Comparison of ENCODE assay signal across 21 cellular contexts in genomic region chr16:69485816-69486215, GRCh38.
DNase-seq lines count a peak whose midpoint lies in the region; ATAC-seq and TF ChIP-seq lines count a peak whose summit lies in the region.
"Had no signal": no experiment of that assay in that cellular context is flagged by ENCODE, and none has a peak within 500 bp of the region (broad histone marks: within the 10 kb centered on the region; RNA-seq: fewer than 3 reads in every experiment).

No MANE protein-coding gene starts in this region.

- ATAC-seq in IMR-90 (ENCODE audit: low read depth) (peak; percentile 35; the same call in 1 of the 2 replicates), GM21576 (IDR thresholded peaks at IDR 0.05; ENCODE audit: unreplicated experiment) (no peak)
- ATAC-seq: A549 had no signal

- H3K4me1 Mint-ChIP-seq in neural crest cell = no peaks in the 10 kb centered on the region
- H3K4me1 Mint-ChIP-seq: CD8-positive, alpha-beta memory T cell had no signal

- H3K36me3 ChIP-seq in IMR-90 (ENCODE audit: control insufficient read depth, insufficient read depth, low read length) (no peaks in the 10 kb centered on the region), sigmoid colon (no peaks in the 10 kb centered on the region)
- H3K36me3 ChIP-seq: BE2C; BLaER1 treated with 17β-estradiol and CSF1 and Interleukin-3, amounts not matched to agents 10 nM and 100 nM had no signal

- H3K14ac ChIP-seq in IMR-90 (replicated peaks; ENCODE audit: low read depth, low read length) = peak overlapping the region; percentile 25; the same call in 1 of the 2 replicates

- H2BK20ac ChIP-seq in IMR-90 (ENCODE audit: low read depth, low read length) = peak overlapping the region; percentile 48; the same call in 1 of the 2 replicates

- no peaks in the 10 kb centered on the region for H3K79me1 ChIP-seq in IMR-90 (ENCODE audit: low read depth in 1 of 2, low read length in 2 of 2)

- dilution Hi-C loops in IMR-90 (cut with HindIII; ENCODE audit: low sequenced_read_pairs, unreplicated experiment) = no loop called here

- peak overlapping the region; percentile 49 for H2BK5ac ChIP-seq in IMR-90 (ENCODE audit: low read depth, low read length, poor library complexity, severe bottlenecking)

- H2BK15ac ChIP-seq in IMR-90 (ENCODE audit: low read depth, low read length) = no peak overlapping the region

- H3K9me3 Mint-ChIP-seq in neural crest cell = no peaks in the 10 kb centered on the region
- H3K9me3 Mint-ChIP-seq: CD4-positive, alpha-beta T cell; CD8-positive, alpha-beta memory T cell had no signal

- H2AK9ac ChIP-seq in IMR-90 (replicated peaks; ENCODE audit: low read depth, low read length, poor library complexity) = no peak overlapping the region

- no peaks in the 10 kb centered on the region for H3K27me3 Mint-ChIP-seq in neural crest cell (ENCODE audit: low read depth)
- H3K27me3 Mint-ChIP-seq: CD4-positive, alpha-beta T cell had no signal

- H3K9ac ChIP-seq in IMR-90 (ENCODE audit: low read depth, low read length) = no peak overlapping the region
- H3K9ac ChIP-seq: BLaER1 treated with 17β-estradiol and CSF1 and Interleukin-3, amounts not matched to agents 10 nM and 100 nM; GM23248 had no signal

- TF ChIP-seq RAD21 in IMR-90 (IDR thresholded peaks at IDR 0.05; ENCODE audit: low read length) = no peak

- intact Hi-C loops in IMR-90 (cut with micrococcal nuclease) (no loop called here), sigmoid colon (cut with DNase I) (no loop called here)

- H3K4me3 ChIP-seq in IMR-90 (ENCODE audit: insufficient read depth, low read depth, low read length) (no peak overlapping the region), sigmoid colon (no peak overlapping the region)
- H3K4me3 ChIP-seq: A549; BLaER1 treated with 17β-estradiol and CSF1 and Interleukin-3, amounts not matched to agents 10 nM and 100 nM; GM23248 had no signal

- H3K4me1 ChIP-seq in IMR-90 (ENCODE audit: control insufficient read depth, insufficient read depth, low read length) (peaks cover 18% of the 10 kb centered on the region), sigmoid colon (peaks cover 0 to 13% (median 4%) of the 10 kb centered on the region in 4 donors)

- H3K4ac ChIP-seq in IMR-90 (ENCODE audit: low read depth, low read length) = peak overlapping the region; percentile 62

- peak overlapping the region; percentile 17; the same call in 1 of the 2 replicates for H4K91ac ChIP-seq in IMR-90 (ENCODE audit: insufficient read depth, low read depth, low read length)

- H3K4me3 Mint-ChIP-seq in neural crest cell = no peak overlapping the region
- H3K4me3 Mint-ChIP-seq: CD4-positive, alpha-beta T cell; CD8-positive, alpha-beta memory T cell had no signal

- no peak overlapping the region for H2AFZ ChIP-seq in IMR-90 (replicated peaks; ENCODE audit: low read length, poor library complexity)
- H2AFZ ChIP-seq: GM23248 had no signal

- TF ChIP-seq CTCF in IMR-90 (conservative IDR thresholded peaks at IDR 0.05; ENCODE audit: low read depth, low read length) (no peak), neural crest cell (conservative IDR thresholded peaks at IDR 0.05) (no peak), sigmoid colon (IDR thresholded peaks at IDR 0.05) (no peak)

- peaks cover 15% of the 10 kb centered on the region for H3K9me1 ChIP-seq in IMR-90 (ENCODE audit: insufficient read depth, low read length)

- no TSS peak for BruUV-seq in IMR-90 (replicated peaks; lab: Mats Ljungman, UMichigan)

- H3K4me2 ChIP-seq in IMR-90 (ENCODE audit: low read depth, low read length) = no peak overlapping the region
- H3K4me2 ChIP-seq: A549; BLaER1 treated with 17β-estradiol and CSF1 and Interleukin-3, amounts not matched to agents 10 nM and 100 nM had no signal

- in situ Hi-C loops in IMR-90 (cut with MboI; ENCODE audit: low sequenced_read_pairs) = no loop called here

- H3K27me3 ChIP-seq in IMR-90 (ENCODE audit: control insufficient read depth, insufficient read depth, low read length) (no peaks in the 10 kb centered on the region), sigmoid colon (no peaks in the 10 kb centered on the region)
- H3K27me3 ChIP-seq: BE2C had no signal

- H3K56ac ChIP-seq in IMR-90 (ENCODE audit: extremely low read depth, insufficient read depth, low read length) = no peak overlapping the region

- peak overlapping the region; percentile 30; the same call in 1 of the 2 replicates for H4K5ac ChIP-seq in IMR-90 (ENCODE audit: low read depth, low read length)

- peak overlapping the region; percentile 53; the same call in 1 of the 2 replicates for H2AK5ac ChIP-seq in IMR-90 (ENCODE audit: low read depth, low read length)

- POLR2A ChIA-PET in IMR-90 (lab: Charles Lee; ENCODE audit: unreplicated experiment) = interaction anchor here (0.5 kb wide), 1 partner anchor 107 kb away, joined by 7 read pairs; no protein-coding TSS in a partner anchor

- H3K9me3 ChIP-seq in IMR-90 (ENCODE audit: control insufficient read depth, insufficient read depth, low read length) (no peaks in the 10 kb centered on the region), sigmoid colon (no peaks in the 10 kb centered on the region)
- H3K9me3 ChIP-seq: A549; BE2C; BLaER1 treated with 17β-estradiol and CSF1 and Interleukin-3, amounts not matched to agents 10 nM and 100 nM had no signal

- TF ChIP-seq EP300 in sigmoid colon (IDR thresholded peaks at IDR 0.05) = no peak

- TF ChIP-seq POLR2A in IMR-90 (IDR thresholded peaks at IDR 0.05; ENCODE audit: low read depth, low read length) = no peak
- no peak for TF ChIP-seq POLR2A in sigmoid colon (IDR thresholded peaks at IDR 0.05)

- H2BK120ac ChIP-seq in IMR-90 (ENCODE audit: low read depth, low read length) = peak overlapping the region; percentile 42

- CTCF ChIA-PET in IMR-90 (lab: Yijun Ruan, JAX) = no interaction called here

- 78% methylated on average over 3 of the region's 6 CpGs; no CpG with 5 or more reads in 1 of the 2 experiments for WGBS in IMR-90 (ENCODE audit: extremely low coverage in 2 of 2, insufficient read length in 1 of 2), 2 experiments
- WGBS in sigmoid colon, 2 donors = 92 to 95% methylated on average over 6 of the region's 6 CpGs

- DNase-seq in EH (ENCODE audit: low read depth) = peak; percentile 67
- no peak for DNase-seq in IMR-90
- no peak for DNase-seq in neural crest cell (ENCODE audit: low read depth, low spot score)
- peak; percentile 28 for DNase-seq in sigmoid colon
- no peak for DNase-seq in hypothalamus (lab: John Stamatoyannopoulos, UW)
- DNase-seq in NCI-H774 (lab: John Stamatoyannopoulos, UW) = no peak
- DNase-seq: 8988T; ACHN; AML-193; BE2C; CD4-positive, alpha-beta T cell; CD8-positive, alpha-beta memory T cell; DMS 273 treated with DMSO at 0.1 percent for 48 hours; DMS79; GF-D8; GM23248; H7; HCEC 1CT had no signal

- peak overlapping the region; percentile 81 for H3K18ac ChIP-seq in IMR-90 (ENCODE audit: low read depth, low read length)

- H3K27ac Mint-ChIP-seq in neural crest cell (ENCODE audit: unreplicated experiment) = peak overlapping the region; percentile 28
- H3K27ac Mint-ChIP-seq: CD4-positive, alpha-beta T cell had no signal

- no peaks in the 10 kb centered on the region for H3K36me3 Mint-ChIP-seq in neural crest cell (ENCODE audit: low read depth)
- H3K36me3 Mint-ChIP-seq: CD8-positive, alpha-beta memory T cell had no signal

- H4K20me1 ChIP-seq in IMR-90 (ENCODE audit: insufficient read depth, low read length) = no peaks in the 10 kb centered on the region

- peak overlapping the region; percentile 48; the same call in 1 of the 2 replicates for H3K23ac ChIP-seq in IMR-90 (ENCODE audit: low read depth, low read length)

- H4K8ac ChIP-seq in IMR-90 (ENCODE audit: low read depth in 2 of 2, low read length in 2 of 2) = no peak overlapping the region

- H3K27ac ChIP-seq in IMR-90 (ENCODE audit: insufficient read depth, low read length) (no peak overlapping the region), sigmoid colon (no peak overlapping the region)
- H3K27ac ChIP-seq: BLaER1 treated with 17β-estradiol and CSF1 and Interleukin-3, amounts not matched to agents 10 nM and 100 nM; GM23248 had no signal

TF ChIP-seq in IMR-90, 13 proteins besides CTCF, POLR2A, EP300 and RAD21:
- no peak for TF ChIP-seq ELK1 (IDR thresholded peaks at IDR 0.05; ENCODE audit: borderline replicate concordance, low read depth, low read length)
- TF ChIP-seq MAZ (IDR thresholded peaks at IDR 0.05; ENCODE audit: borderline replicate concordance, low read depth, low read length) = no peak
- no peak for TF ChIP-seq MXI1 (IDR thresholded peaks at IDR 0.05; ENCODE audit: borderline replicate concordance, low read depth, low read length)
- TF ChIP-seq SMC3 (IDR thresholded peaks at IDR 0.05; ENCODE audit: low read depth, low read length) = no peak
- TF ChIP-seq NFE2L2 (IDR thresholded peaks at IDR 0.05; ENCODE audit: low read depth, low read length) = no peak
- no peak for TF ChIP-seq CHD1 (IDR thresholded peaks at IDR 0.05; ENCODE audit: low read depth, low read length)
- no peak for TF ChIP-seq CEBPB (IDR thresholded peaks at IDR 0.05; ENCODE audit: low read depth, low read length)
- TF ChIP-seq FOS (IDR thresholded peaks at IDR 0.05; ENCODE audit: low read depth, low read length) = no peak
- TF ChIP-seq BHLHE40 (IDR thresholded peaks at IDR 0.05; ENCODE audit: low read depth, low read length) = no peak
- TF ChIP-seq MAFK (IDR thresholded peaks at IDR 0.05; ENCODE audit: low read depth, low read length) = no peak
- no peak for TF ChIP-seq RFX5 (IDR thresholded peaks at IDR 0.05; ENCODE audit: low read depth, low read length)

Comparison
In these comparisons a context has a peak if more than half of its experiments do, and no peak if none do; other contexts are left out.
1. DNase-seq: peak in EH (single experiment) and sigmoid colon (single experiment); none in IMR-90 (single experiment), neural crest cell (single experiment), hypothalamus (0 of 51) and NCI-H774 (single experiment).